ENCODE assay signal across 8 cellular contexts in the genomic region with DNA sequence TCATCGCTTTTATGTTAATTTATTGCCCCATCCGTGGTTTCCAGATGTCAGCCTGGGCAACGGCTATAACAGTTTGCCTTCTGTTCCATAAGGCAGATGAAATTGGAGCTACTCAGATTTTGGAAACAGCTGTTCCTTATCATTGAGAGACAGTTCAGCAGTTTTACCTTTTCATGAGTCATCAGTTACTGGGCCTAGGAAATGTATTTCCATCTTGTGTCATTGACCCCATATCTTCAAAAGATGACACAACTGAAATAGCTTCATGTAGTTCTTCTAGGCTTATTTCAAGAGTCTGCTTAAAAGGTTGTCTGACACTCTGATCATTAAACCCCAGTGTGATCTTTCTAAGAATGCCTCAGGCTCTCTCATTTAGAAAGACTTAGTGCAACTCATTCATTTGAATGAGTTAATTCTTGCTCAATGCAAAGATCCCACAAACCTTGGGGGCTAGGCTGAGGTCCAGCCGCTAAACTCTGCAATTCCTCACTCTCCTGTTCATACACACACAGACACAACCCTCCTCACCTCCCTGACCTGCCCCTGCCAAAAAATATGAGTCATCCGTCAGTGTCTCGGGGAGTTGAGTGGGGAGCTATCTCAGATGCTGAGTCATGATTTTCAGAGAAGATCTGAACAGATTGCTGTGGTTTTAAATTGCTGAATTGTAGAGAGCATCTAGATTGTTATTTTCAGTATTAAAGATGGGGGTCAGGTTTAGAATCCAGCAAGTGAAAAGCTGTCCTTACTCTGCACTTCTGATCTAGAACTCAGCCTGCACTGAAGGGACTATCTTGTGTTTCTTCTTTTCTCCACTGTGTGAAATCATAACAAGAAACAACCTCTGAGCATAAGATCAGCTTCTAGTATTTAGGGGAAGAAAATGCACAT.
DNase-seq lines count a peak whose midpoint lies in the region; ATAC-seq and TF ChIP-seq lines count a peak whose summit lies in the region.

No MANE protein-coding gene starts in this region.

- ATAC-seq in GM21423 (IDR thresholded peaks at IDR 0.05; ENCODE audit: unreplicated experiment): peak; percentile 69
- ATAC-seq in esophagus mucosa: peak; percentile 97

- no peaks in the 10 kb centered on the region for H3K9me3 ChIP-seq in KOPT-K1 (ENCODE audit: insufficient read depth, low read length, poor library complexity, severe bottlenecking)

- no peaks in the 10 kb centered on the region for H3K9me3 Mint-ChIP-seq in activated CD4-positive, alpha-beta T cell treated with anti-CD3 and anti-CD28 coated beads, Interleukin-2, amount 10 ng/mL, durations not matched to agents 24 days and 14 days
- no peaks in the 10 kb centered on the region for H3K9me3 Mint-ChIP-seq in progenitor cell of endocrine pancreas (ENCODE audit: low read depth)

- no peaks in the 10 kb centered on the region for H3K27me3 Mint-ChIP-seq in activated CD4-positive, alpha-beta T cell treated with anti-CD3 and anti-CD28 coated beads, Interleukin-2, amount 10 ng/mL, durations not matched to agents 24 days and 14 days
- H3K27me3 Mint-ChIP-seq in progenitor cell of endocrine pancreas: no peaks in the 10 kb centered on the region

- H3K4me3 Mint-ChIP-seq in activated CD4-positive, alpha-beta T cell treated with anti-CD3 and anti-CD28 coated beads, Interleukin-2, amount 10 ng/mL, durations not matched to agents 24 days and 14 days: peak overlapping the region; percentile 0
- H3K4me3 Mint-ChIP-seq in progenitor cell of endocrine pancreas (ENCODE audit: low read depth): no peak overlapping the region

- peak overlapping the region; percentile 11 for H3K27ac ChIP-seq in KOPT-K1 (ENCODE audit: low read depth, low read length, poor library complexity, severe bottlenecking)

- H3K4me1 Mint-ChIP-seq in activated CD4-positive, alpha-beta T cell treated with anti-CD3 and anti-CD28 coated beads, Interleukin-2, amount 10 ng/mL, durations not matched to agents 24 days and 14 days: peaks cover 32% of the 10 kb centered on the region
- peaks cover 10% of the 10 kb centered on the region for H3K4me1 Mint-ChIP-seq in progenitor cell of endocrine pancreas (ENCODE audit: low read depth)

- peak overlapping the region; percentile 26 for H3K27ac Mint-ChIP-seq in activated CD4-positive, alpha-beta T cell treated with anti-CD3 and anti-CD28 coated beads, Interleukin-2, amount 10 ng/mL, durations not matched to agents 24 days and 14 days
- H3K27ac Mint-ChIP-seq in progenitor cell of endocrine pancreas: peak overlapping the region; percentile 65

- peaks cover 6% of the 10 kb centered on the region for H3K36me3 Mint-ChIP-seq in activated CD4-positive, alpha-beta T cell treated with anti-CD3 and anti-CD28 coated beads, Interleukin-2, amount 10 ng/mL, durations not matched to agents 24 days and 14 days (ENCODE audit: low read depth)
- H3K36me3 Mint-ChIP-seq in progenitor cell of endocrine pancreas (ENCODE audit: insufficient read depth): peaks cover 11% of the 10 kb centered on the region

- no peak for TF ChIP-seq CTCF in progenitor cell of endocrine pancreas (IDR thresholded peaks at IDR 0.05; ENCODE audit: unreplicated experiment)

- intact Hi-C loops in activated CD4-positive, alpha-beta T cell treated with anti-CD3 and anti-CD28 coated beads, Interleukin-2, amount 10 ng/mL, durations not matched to agents 24 days and 14 days (cut with micrococcal nuclease): loop anchor here (5.0 kb wide), 2 partner anchors 60 to 305 kb away; a partner anchor contains a TSS

- H3K36me3 ChIP-seq in KOPT-K1 (ENCODE audit: insufficient read depth, low read length): peaks cover 34% of the 10 kb centered on the region; the same call in 1 of the 2 replicates

- DNase-seq in COLO829 (ENCODE audit: low spot score): peak; percentile 84
- peak; percentile 75 for DNase-seq in activated CD4-positive, alpha-beta T cell treated with anti-CD3 and anti-CD28 coated beads, Interleukin-2, amount 10 ng/mL, durations not matched to agents 24 days and 14 days
- DNase-seq in progenitor cell of endocrine pancreas (ENCODE audit: low spot score, unreplicated experiment): no peak
- no peak for DNase-seq in NCI-H1092 treated with DMSO at 0.1 percent for 48 hours (lab: John Stamatoyannopoulos, UW)
- DNase-seq in NCI-H1048 (lab: John Stamatoyannopoulos, UW): no peak

Comparison
In these comparisons a context has a peak if more than half of its experiments do, and no peak if none do; other contexts are left out.
1. DNase-seq: peak in COLO829 (single experiment) and activated CD4-positive, alpha-beta T cell treated with anti-CD3 and anti-CD28 coated beads, Interleukin-2, amount 10 ng/mL, durations not matched to agents 24 days and 14 days (single experiment); none in progenitor cell of endocrine pancreas (single experiment), NCI-H1092 treated with DMSO at 0.1 percent for 48 hours (single experiment) and NCI-H1048 (single experiment).